In the genomic region with DNA sequence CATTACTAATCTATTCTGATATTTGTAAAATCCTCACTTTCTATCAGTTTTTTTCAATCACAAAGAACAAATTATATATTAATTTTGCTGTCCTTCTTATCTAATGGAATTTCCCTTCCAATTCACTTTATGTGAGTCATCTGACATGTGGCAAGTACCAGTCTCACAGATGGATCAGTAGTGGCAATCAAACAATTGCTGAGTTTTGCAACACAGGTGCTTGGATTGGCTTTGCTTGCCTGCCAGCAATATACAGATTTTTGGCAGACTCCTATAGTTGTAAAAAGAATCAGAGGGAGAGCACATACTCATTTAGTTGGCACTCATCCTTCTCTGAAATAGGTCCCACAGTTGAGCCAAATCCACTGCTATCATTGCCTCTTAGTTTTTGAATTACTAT, we compare ENCODE assay signal across 20 cellular contexts.
DNase-seq lines count a peak whose midpoint lies in the region; ATAC-seq and TF ChIP-seq lines count a peak whose summit lies in the region.
"Had no signal": no experiment of that assay in that cellular context is flagged by ENCODE, and none has a peak within 500 bp of the region (broad histone marks: within the 10 kb centered on the region; RNA-seq: fewer than 3 reads in every experiment).

No MANE protein-coding gene starts in this region.

- H3K9ac ChIP-seq in KMS-11, result no peak overlapping the region

- H3K27ac ChIP-seq in KMS-11, result peak overlapping the region; percentile 51
- H3K27ac ChIP-seq: hepatocyte, neutrophil had no signal

- H3K4me3 ChIP-seq in KMS-11 (IDR thresholded peaks at IDR 0.05; ENCODE audit: insufficient read depth, low read depth, low read length) (no peak overlapping the region), astrocyte of the spinal cord (ENCODE audit: low read depth, low read length) (no peak overlapping the region)
- H3K4me3 ChIP-seq: hepatocyte, mucosa of descending colon had no signal

- TF ChIP-seq CTCF in KMS-11 (conservative IDR thresholded peaks at IDR 0.05; ENCODE audit: low read depth, low read length), result no peak
- no peak for TF ChIP-seq CTCF in astrocyte of the spinal cord (IDR thresholded peaks at IDR 0.05; ENCODE audit: low read depth, low read length)

- H2AFZ ChIP-seq in KMS-11 (ENCODE audit: low read depth), result no peak overlapping the region
- H2AFZ ChIP-seq: hepatocyte had no signal

- in situ Hi-C loops in astrocyte of the spinal cord (cut with HindIII; ENCODE audit: low sequenced_read_pairs), result no loop called here

- H3K79me2 ChIP-seq in KMS-11 (ENCODE audit: insufficient read depth, low read depth), result no peaks in the 10 kb centered on the region
- H3K79me2 ChIP-seq: hepatocyte had no signal

- peaks cover 86% of the 10 kb centered on the region for H3K4me1 ChIP-seq in KMS-11 (ENCODE audit: low read depth, poor library complexity, severe bottlenecking)
- H3K4me1 ChIP-seq: Caco-2 had no signal

- no peaks in the 10 kb centered on the region for H4K20me1 ChIP-seq in KMS-11 (ENCODE audit: insufficient read depth)

- H3K4me2 ChIP-seq in KMS-11, result peak overlapping the region; percentile 46
- H3K4me2 ChIP-seq: hepatocyte had no signal

- no peaks in the 10 kb centered on the region for H3K36me3 ChIP-seq in KMS-11 (ENCODE audit: insufficient read depth)
- H3K36me3 ChIP-seq: neutrophil had no signal

- H3K27me3 ChIP-seq in KMS-11 (ENCODE audit: insufficient read depth, low read depth), result no peaks in the 10 kb centered on the region
- H3K27me3 ChIP-seq: hepatocyte, neutrophil had no signal

- DNase-seq in A172 (ENCODE audit: low spot score), result peak; percentile 32
- DNase-seq in astrocyte of the spinal cord (ENCODE audit: low read depth, low spot score), result peak; percentile 30
- DNase-seq in glomerular visceral epithelial cell (ENCODE audit: extremely low spot score), result peak; percentile 12
- no peak for DNase-seq in D341Med (ENCODE audit: low spot score)
- no peak for DNase-seq in activated CD4-positive, CD25-positive, alpha-beta regulatory T cell treated with anti-CD3 and anti-CD28 coated beads, Interleukin-2, amount 50 U/mL, for 72 hours
- DNase-seq: activated gamma-delta T cell treated with Interleukin-2 at 50 U/mL for 16 hours; aorta; Caco-2; GDM1; mucosa of descending colon; NCI-H2171; SHP77 treated with DMSO at 0.1 percent for 48 hours; stimulated activated CD4-positive, alpha-beta T cell treated with anti-CD3 and anti-CD28 coated beads, Interleukin-4, amount 100 ng/mL, for 24 hours; stimulated activated CD8-positive, alpha-beta memory T cell treated with anti-CD3 and anti-CD28 coated beads, Interleukin-4, amount 100 ng/mL, for 48 hours; T-helper 2 cell had no signal

- ATAC-seq in HG02885 (IDR thresholded peaks at IDR 0.05; ENCODE audit: poor library complexity, unreplicated experiment) (no peak), GM21447 (IDR thresholded peaks at IDR 0.05; ENCODE audit: unreplicated experiment) (no peak)
- ATAC-seq: mucosa of descending colon had no signal

Comparison
In these comparisons a context has a peak if more than half of its experiments do, and no peak if none do; other contexts are left out.
1. DNase-seq: peak in A172 (single experiment), astrocyte of the spinal cord (single experiment) and glomerular visceral epithelial cell (single experiment); none in D341Med (single experiment) and activated CD4-positive, CD25-positive, alpha-beta regulatory T cell treated with anti-CD3 and anti-CD28 coated beads, Interleukin-2, amount 50 U/mL, for 72 hours (single experiment).